Comparison of ENCODE assay signal across 18 cellular contexts in the genomic region with DNA sequence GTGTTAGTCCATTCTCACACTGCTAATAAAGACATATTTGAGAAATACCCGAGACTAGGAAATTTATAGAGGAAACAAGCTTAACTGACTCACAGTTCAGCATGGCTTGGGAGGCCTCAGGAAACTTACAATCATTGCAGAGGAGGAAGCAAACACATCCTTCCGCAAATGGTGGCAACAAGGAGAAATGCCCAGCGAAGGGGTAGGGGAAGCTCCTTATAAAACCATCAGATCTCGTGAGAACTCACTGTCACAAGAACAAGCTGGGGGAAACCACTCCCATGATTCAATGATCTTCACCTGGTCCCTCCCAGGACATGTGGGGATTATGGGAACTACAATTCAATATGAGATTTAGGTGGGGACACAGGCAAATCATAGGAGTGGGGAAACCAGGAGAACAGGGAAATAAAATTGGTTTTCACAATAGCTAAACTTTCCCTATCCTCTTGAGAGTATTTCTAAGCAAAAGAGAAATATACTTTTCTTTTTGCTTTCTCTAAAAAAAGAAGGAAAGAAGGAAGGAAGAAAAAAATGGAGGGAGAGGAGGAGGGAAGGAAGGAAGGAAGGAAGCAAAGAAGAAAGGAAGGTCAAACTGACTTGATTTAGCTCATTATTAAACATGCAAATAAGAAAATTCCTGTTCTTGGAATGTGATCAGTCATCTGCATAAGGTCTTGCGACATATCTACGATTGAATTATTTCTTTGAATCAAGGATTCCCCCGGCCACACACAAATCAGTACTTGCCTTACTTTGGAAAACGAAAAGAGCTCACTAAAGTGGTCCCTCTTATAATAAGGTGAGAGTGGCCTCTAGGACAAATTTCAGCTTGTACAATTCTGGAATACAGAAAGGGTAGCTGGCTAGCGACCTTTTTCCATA.
A peak's percentile ranks its signal among the peaks of the same experiment; 100 is the strongest.
DNase-seq lines count a peak whose midpoint lies in the region; ATAC-seq, FAIRE-seq and TF ChIP-seq lines count a peak whose summit lies in the region.
"Had no signal": no experiment of that assay in that cellular context is flagged by ENCODE, and none has a peak within 500 bp of the region (broad histone marks: within the 10 kb centered on the region; RNA-seq: fewer than 3 reads in every experiment).

No MANE protein-coding gene starts in this region.

- CTCF ChIA-PET in endothelial cell of umbilical vein (lab: Charles Lee) = interaction anchor here (1.3 to 2.2 kb wide), 3 partner anchors 11 to 49 kb away, joined by 4 to 9 read pairs (median 5); no protein-coding TSS in a partner anchor

- FAIRE-seq in endothelial cell of umbilical vein (lab: Jason Lieb, UNC) = peak; percentile 12
- FAIRE-seq: small intestine had no signal

- no peaks in the 10 kb centered on the region for H3K9me1 ChIP-seq in endothelial cell of umbilical vein (replicated peaks; ENCODE audit: control insufficient read depth, extremely low read depth, insufficient read depth, low read length)

- TF ChIP-seq CTCF in CD14-positive monocyte (IDR thresholded peaks at IDR 0.05) (no peak), endothelial cell of umbilical vein (IDR thresholded peaks at IDR 0.05; ENCODE audit: extremely low read depth in 1 of 2, insufficient read depth in 1 of 2, low read depth in 1 of 2, low read length in 2 of 2) (no peak)

- no peak overlapping the region for H3K4me3 Mint-ChIP-seq in CD14-positive monocyte
- peak overlapping the region in 3 of 10 donors; percentile 30 to 72 (median 46) for H3K4me3 Mint-ChIP-seq in naive thymus-derived CD8-positive, alpha-beta T cell
- H3K4me3 Mint-ChIP-seq: activated CD4-positive, alpha-beta memory T cell treated with anti-CD3 and anti-CD28 coated beads, Interleukin-2, amount 10 ng/mL, durations not matched to agents 7 days and 5 days; activated T-cell treated with anti-CD3 and anti-CD28 coated beads, Interleukin-2, amount 50 U/mL, for 72 hours had no signal

- no peaks in the 10 kb centered on the region for H3K36me3 ChIP-seq in endothelial cell of umbilical vein (ENCODE audit: control insufficient read depth in 2 of 2, extremely low read depth in 1 of 2, insufficient read depth in 2 of 2, low read length in 2 of 2)
- H3K36me3 ChIP-seq: thoracic aorta had no signal

- H3K27me3 ChIP-seq in endothelial cell of umbilical vein (ENCODE audit: control insufficient read depth in 2 of 2, insufficient read depth in 2 of 2, low read length in 2 of 2) = no peaks in the 10 kb centered on the region

- no peak for TF ChIP-seq POLR2A in endothelial cell of umbilical vein (IDR thresholded peaks at IDR 0.05; ENCODE audit: low read depth, low read length)

- peaks cover 8% of the 10 kb centered on the region for H3K4me1 ChIP-seq in endothelial cell of umbilical vein (ENCODE audit: control insufficient read depth, extremely low read depth, insufficient read depth, low read length)

- no peak overlapping the region for H3K4me3 ChIP-seq in endothelial cell of umbilical vein (replicated peaks in 1 of 3; ENCODE audit: insufficient read depth in 1 of 3, low read depth in 1 of 3, low read length in 3 of 3)
- H3K4me3 ChIP-seq: mucosa of descending colon, thoracic aorta had no signal

- peaks cover 5 to 7% of the 10 kb centered on the region in 2 donors for H3K36me3 Mint-ChIP-seq in CD14-positive monocyte
- no peaks in the 10 kb centered on the region for H3K36me3 Mint-ChIP-seq in naive thymus-derived CD8-positive, alpha-beta T cell

- no peak overlapping the region for H3K9ac ChIP-seq in endothelial cell of umbilical vein (replicated peaks; ENCODE audit: extremely low read depth, insufficient read depth, low read length)

- POLR2A ChIA-PET in endothelial cell of umbilical vein (lab: Charles Lee) = no interaction called here
- POLR2A ChIA-PET in naive thymus-derived CD8-positive, alpha-beta T cell (lab: Charles Lee) = interaction anchor here (0.8 to 1.6 kb wide), 7 partner anchors 8 to 235 kb away, joined by 3 to 5 read pairs (median 4); no protein-coding TSS in a partner anchor

- dilution Hi-C loops in endothelial cell of umbilical vein (cut with MboI; ENCODE audit: extremely low pct_ligation_motif_present, low sequenced_read_pairs) = no loop called here

- no peaks in the 10 kb centered on the region for H4K20me1 ChIP-seq in endothelial cell of umbilical vein (replicated peaks; ENCODE audit: control insufficient read depth, extremely low read depth, insufficient read depth, low read length)

- H2AFZ ChIP-seq in endothelial cell of umbilical vein (ENCODE audit: low read depth, low read length) = no peak overlapping the region

- H3K9me3 ChIP-seq in endothelial cell of umbilical vein (replicated peaks; ENCODE audit: control insufficient read depth, insufficient read depth, low read length) = no peaks in the 10 kb centered on the region
- H3K9me3 ChIP-seq: mucosa of descending colon, thoracic aorta had no signal

- BruUV-seq in endothelial cell of umbilical vein (replicated peaks; lab: Mats Ljungman, UMichigan) = no TSS peak

- peaks cover 32% of the 10 kb centered on the region for H3K4me1 Mint-ChIP-seq in CD14-positive monocyte
- peaks cover 16 to 27% (median 23%) of the 10 kb centered on the region in 4 donors for H3K4me1 Mint-ChIP-seq in naive thymus-derived CD8-positive, alpha-beta T cell

- H3K27me3 Mint-ChIP-seq in CD14-positive monocyte (ENCODE audit: low read depth in 3 of 3) = peaks cover 1 to 3% (median 3%) of the 10 kb centered on the region in 3 donors
- no peaks in the 10 kb centered on the region for H3K27me3 Mint-ChIP-seq in naive thymus-derived CD8-positive, alpha-beta T cell

- peak; percentile 73 for DNase-seq in CD14-positive monocyte (ENCODE audit: low spot score)
- peak; percentile 20 for DNase-seq in HCEC 1CT
- DNase-seq in endothelial cell of umbilical vein (ENCODE audit: low read depth, low spot score) = no peak
- DNase-seq in naive thymus-derived CD8-positive, alpha-beta T cell = no peak
- DNase-seq in NCI-H526 treated with DMSO at 0.1 percent for 48 hours (lab: John Stamatoyannopoulos, UW) = no peak
- no peak for DNase-seq in NCI-H187 treated with DMSO at 0.1 percent for 48 hours (lab: John Stamatoyannopoulos, UW)
- DNase-seq in activated CD4-positive, CD25-positive, alpha-beta regulatory T cell treated with anti-CD3 and anti-CD28 coated beads, Interleukin-2, amount 50 U/mL, for 72 hours = no peak
- DNase-seq: activated CD4-positive, alpha-beta memory T cell treated with anti-CD3 and anti-CD28 coated beads, Interleukin-2, amount 10 ng/mL, durations not matched to agents 7 days and 5 days; activated T-cell treated with anti-CD3 and anti-CD28 coated beads, Interleukin-2, amount 50 U/mL, for 72 hours; caudate nucleus; effector CD4-positive, alpha-beta T cell; left cardiac atrium; mucosa of descending colon; NCI-H82; posterior cingulate gyrus had no signal

- no peak overlapping the region for H3K27ac ChIP-seq in endothelial cell of umbilical vein (ENCODE audit: insufficient read depth, low read depth, low read length)
- H3K27ac ChIP-seq: thoracic aorta had no signal

- H3K9me3 Mint-ChIP-seq in CD14-positive monocyte = peaks cover 17 to 21% (median 20%) of the 10 kb centered on the region in 7 donors
- H3K9me3 Mint-ChIP-seq in naive thymus-derived CD8-positive, alpha-beta T cell = peaks cover 0 to 2% (median 0%) of the 10 kb centered on the region in 9 donors
- H3K9me3 Mint-ChIP-seq: activated CD4-positive, alpha-beta memory T cell treated with anti-CD3 and anti-CD28 coated beads, Interleukin-2, amount 10 ng/mL, durations not matched to agents 7 days and 5 days; activated T-cell treated with anti-CD3 and anti-CD28 coated beads, Interleukin-2, amount 50 U/mL, for 72 hours had no signal

- no peak for ATAC-seq in naive thymus-derived CD8-positive, alpha-beta T cell
- no peak for ATAC-seq in HG03280 (IDR thresholded peaks at IDR 0.05; ENCODE audit: unreplicated experiment)
- ATAC-seq: activated T-cell treated with anti-CD3 and anti-CD28 coated beads, Interleukin-2, amount 50 U/mL, for 72 hours had no signal

- H3K4me2 ChIP-seq in endothelial cell of umbilical vein (ENCODE audit: insufficient read depth, low read length) = no peak overlapping the region

- peak overlapping the region; percentile 79 to 95 (median 89) for H3K27ac Mint-ChIP-seq in CD14-positive monocyte
- peak overlapping the region in 8 of 10 donors; percentile 1 to 91 (median 87) for H3K27ac Mint-ChIP-seq in naive thymus-derived CD8-positive, alpha-beta T cell
- H3K27ac Mint-ChIP-seq: activated CD4-positive, alpha-beta memory T cell treated with anti-CD3 and anti-CD28 coated beads, Interleukin-2, amount 10 ng/mL, durations not matched to agents 7 days and 5 days; activated T-cell treated with anti-CD3 and anti-CD28 coated beads, Interleukin-2, amount 50 U/mL, for 72 hours had no signal

- no peaks in the 10 kb centered on the region for H3K79me2 ChIP-seq in endothelial cell of umbilical vein (ENCODE audit: control insufficient read depth, insufficient read depth, low read length)

- intact Hi-C loops in CD14-positive monocyte (cut with micrococcal nuclease) (no loop called here), endothelial cell of umbilical vein (cut with micrococcal nuclease) (no loop called here)

TF ChIP-seq in endothelial cell of umbilical vein, 7 proteins besides CTCF, POLR2A, EP300 and RAD21:
- no peak for TF ChIP-seq GATA2 (IDR thresholded peaks at IDR 0.05; ENCODE audit: insufficient read depth, insufficient read length, low read depth, low read length)
- TF ChIP-seq FOS (IDR thresholded peaks at IDR 0.05; ENCODE audit: borderline replicate concordance, insufficient read depth, low read length) = no peak
- no peak for TF ChIP-seq MYC (IDR thresholded peaks at IDR 0.05; ENCODE audit: low read depth, low read length)
- TF ChIP-seq, protein P1, sequence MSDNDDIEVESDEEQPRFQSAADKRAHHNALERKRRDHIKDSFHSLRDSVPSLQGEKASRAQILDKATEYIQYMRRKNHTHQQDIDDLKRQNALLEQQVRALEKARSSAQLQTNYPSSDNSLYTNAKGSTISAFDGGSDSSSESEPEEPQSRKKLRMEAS (IDR thresholded peaks at IDR 0.05; ENCODE audit: insufficient read depth, insufficient read length) = no peak
- no peak for TF ChIP-seq JUN (IDR thresholded peaks at IDR 0.05; ENCODE audit: borderline replicate concordance, insufficient read depth, insufficient read length, low read depth)
- no peak for TF ChIP-seq POLR2AphosphoS5 (IDR thresholded peaks at IDR 0.05; ENCODE audit: insufficient read depth, low read depth, low read length)
- no peak for TF ChIP-seq EZH2 (IDR thresholded peaks at IDR 0.05; ENCODE audit: borderline replicate concordance, low read depth, low read length, severe bottlenecking)

Comparison
In these comparisons a context has a peak if more than half of its experiments do, and no peak if none do; other contexts are left out.
1. DNase-seq: peak in CD14-positive monocyte (single experiment) and HCEC 1CT (single experiment); none in endothelial cell of umbilical vein (single experiment), naive thymus-derived CD8-positive, alpha-beta T cell (0 of 10), NCI-H526 treated with DMSO at 0.1 percent for 48 hours (single experiment), NCI-H187 treated with DMSO at 0.1 percent for 48 hours (single experiment) and activated CD4-positive, CD25-positive, alpha-beta regulatory T cell treated with anti-CD3 and anti-CD28 coated beads, Interleukin-2, amount 50 U/mL, for 72 hours (single experiment).